In the genomic region with DNA sequence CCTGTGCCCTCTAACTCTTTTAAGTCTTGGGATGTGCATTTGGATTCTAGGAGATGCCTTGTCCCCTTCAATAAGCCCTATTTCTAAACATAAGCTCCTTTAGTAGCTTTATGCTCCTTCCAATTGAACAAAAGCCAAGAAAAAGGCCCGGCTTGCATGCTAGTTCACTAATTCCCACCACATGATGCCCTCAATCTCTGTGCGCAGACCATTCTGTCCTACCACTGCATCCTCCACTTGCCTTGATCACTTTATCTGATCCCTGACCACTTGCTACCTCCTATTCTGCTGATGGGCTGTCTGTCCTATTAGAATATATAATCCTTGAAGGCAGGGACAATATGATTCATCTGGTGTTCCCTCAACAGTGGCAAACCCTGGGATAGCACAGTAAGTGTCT, we compare ENCODE assay signal across 19 cellular contexts.
"Had no signal": no experiment of that assay in that cellular context is flagged by ENCODE, and none has a peak within 500 bp of the region (broad histone marks: within the 10 kb centered on the region; RNA-seq: fewer than 3 reads in every experiment).

No MANE protein-coding gene starts in this region.

- H3K27ac ChIP-seq: cardiac muscle cell, esophagus muscularis mucosa, stomach had no signal

- ATAC-seq: activated naive CD4-positive, alpha-beta T cell treated with anti-CD3 and anti-CD28 coated beads, Interleukin-2, amount 50 U/mL, for 72 hours; left cardiac atrium; natural killer cell had no signal

- H3K27ac Mint-ChIP-seq: activated naive CD4-positive, alpha-beta T cell treated with anti-CD3 and anti-CD28 coated beads, Interleukin-2, amount 50 U/mL, for 72 hours; dendritic cell treated with granulocyte-macrophage colony-stimulating factor and Interleukin-4, amounts not matched to agents 40 ng/mL and 50 ng/mL, for 4 days; natural killer cell; type B pancreatic cell had no signal

- H3K36me3 ChIP-seq: cardiac muscle cell, esophagus muscularis mucosa, stomach had no signal

- H3K36me3 Mint-ChIP-seq: activated naive CD4-positive, alpha-beta T cell treated with anti-CD3 and anti-CD28 coated beads, Interleukin-2, amount 50 U/mL, for 72 hours; natural killer cell had no signal

- H3K4me1 Mint-ChIP-seq: natural killer cell had no signal

- H3K9me3 ChIP-seq: esophagus muscularis mucosa, stomach had no signal

- H3K4me3 Mint-ChIP-seq: dendritic cell treated with granulocyte-macrophage colony-stimulating factor and Interleukin-4, amounts not matched to agents 40 ng/mL and 50 ng/mL, for 4 days; natural killer cell; type B pancreatic cell had no signal

- H3K4me3 ChIP-seq: cardiac muscle cell, esophagus muscularis mucosa, stomach had no signal

- H3K9me3 Mint-ChIP-seq: activated naive CD4-positive, alpha-beta T cell treated with anti-CD3 and anti-CD28 coated beads, Interleukin-2, amount 50 U/mL, for 72 hours; dendritic cell treated with granulocyte-macrophage colony-stimulating factor and Interleukin-4, amounts not matched to agents 40 ng/mL and 50 ng/mL, for 4 days; natural killer cell; type B pancreatic cell had no signal

- H3K27me3 ChIP-seq: cardiac muscle cell, esophagus muscularis mucosa, stomach had no signal

- DNase-seq: activated CD4-positive, alpha-beta T cell treated with anti-CD3 and anti-CD28 coated beads, Interleukin-2, amount 50 U/mL, for 1 hour; activated CD4-positive, CD25-positive, alpha-beta regulatory T cell treated with anti-CD3 and anti-CD28 coated beads, Interleukin-2, amount 50 U/mL, for 72 hours; activated gamma-delta T cell; effector CD8-positive, alpha-beta T cell; foreskin fibroblast; hippocampal formation; left cardiac atrium; mesendoderm; natural killer cell; nucleus accumbens; stimulated activated CD4-positive, alpha-beta T cell treated with anti-CD3 and anti-CD28 coated beads, Interleukin-12 subunit alpha, Interleukin-12 subunit beta, amount 100 ng/mL, for 4 hours; stimulated activated CD4-positive, alpha-beta T cell treated with anti-CD3 and anti-CD28 coated beads, Interleukin-1b, Interleukin-23, amount 100 ng/mL, for 48 hours; stomach; T1000 had no signal

- H3K27me3 Mint-ChIP-seq: dendritic cell treated with granulocyte-macrophage colony-stimulating factor and Interleukin-4, amounts not matched to agents 40 ng/mL and 50 ng/mL, for 4 days; type B pancreatic cell had no signal
